ENCODE assay signal across 8 cellular contexts in genomic region chr13:100674848-100675659, GRCh38. TPM values are rescaled to one million over a fixed set of nuclear protein-coding genes. Genes with fewer than 3 reads are reported as not detected.
DNase-seq lines count a peak whose midpoint lies in the region; ATAC-seq and TF ChIP-seq lines count a peak whose summit lies in the region.

No MANE protein-coding gene starts in this region.

- H3K27me3 Mint-ChIP-seq in T-cell (no peaks in the 10 kb centered on the region), progenitor cell of endocrine pancreas (peaks cover 12% of the 10 kb centered on the region)

- H3K4me3 ChIP-seq in left ventricle myocardium inferior, result peak overlapping the region; percentile 93

- no peaks in the 10 kb centered on the region for H3K36me3 ChIP-seq in left ventricle myocardium inferior

- intact Hi-C loops in left ventricle myocardium inferior (cut with micrococcal nuclease), result no loop called here

- CTCF ChIA-PET in T-cell (lab: Charles Lee), result interaction anchor here in 1 of 2 donors (0.7 to 1.5 kb wide), 4 partner anchors 11 to 1069 kb away, joined by 3 to 8 read pairs (median 6); partner anchors contain the start of gene CLYBL

- DNase-seq in GM13977 (ENCODE audit: low spot score) (peak; percentile 100), NCI-H1436 treated with DMSO at 0.1 percent for 48 hours (lab: John Stamatoyannopoulos, UW) (peak; percentile 81), T-cell (peak; percentile 97 to 100 (median 99)), amniotic stem cell (lab: John Stamatoyannopoulos, UW) (peak; percentile 95), left ventricle myocardium inferior (peak; percentile 100), progenitor cell of endocrine pancreas (ENCODE audit: low spot score, unreplicated experiment) (peak; percentile 100), ureter (ENCODE audit: low spot score) (peak; percentile 100)

- peaks cover 30% of the 10 kb centered on the region for H3K4me1 ChIP-seq in left ventricle myocardium inferior

- in situ Hi-C loops in GM13977 (cut with MboI; ENCODE audit: low pct_unique_long_range_greater_than_20kb, low sequenced_read_pairs, unreplicated experiment), result no loop called here

- ATAC-seq in HG02870 (IDR thresholded peaks at IDR 0.05; ENCODE audit: unreplicated experiment) (peak; percentile 93), T-cell (replicated peaks in 1 of 4) (peak; percentile 91 to 94 (median 92))

- H3K27ac Mint-ChIP-seq in T-cell (peak overlapping the region; percentile 78 to 79), progenitor cell of endocrine pancreas (peak overlapping the region; percentile 93)

- H3K36me3 Mint-ChIP-seq in T-cell (no peaks in the 10 kb centered on the region), progenitor cell of endocrine pancreas (ENCODE audit: insufficient read depth) (no peaks in the 10 kb centered on the region)

- POLR2A ChIA-PET in T-cell (lab: Charles Lee), result interaction anchor here (0.6 to 1.0 kb wide), 4 partner anchors 88 to 1382 kb away, joined by 3 to 5 read pairs (median 4); no protein-coding TSS in a partner anchor

- H3K27ac ChIP-seq in left ventricle myocardium inferior (replicated peaks), result peak overlapping the region; percentile 96

- H3K4me1 Mint-ChIP-seq in T-cell, result peaks cover 22 to 28% (median 27%) of the 10 kb centered on the region in 3 donors
- H3K4me1 Mint-ChIP-seq in progenitor cell of endocrine pancreas (ENCODE audit: low read depth), result peaks cover 23% of the 10 kb centered on the region

- H3K27me3 ChIP-seq in left ventricle myocardium inferior (ENCODE audit: low read depth), result no peaks in the 10 kb centered on the region

- no peaks in the 10 kb centered on the region for H3K9me3 ChIP-seq in left ventricle myocardium inferior (replicated peaks)

- TF ChIP-seq CTCF in GM13977 (IDR thresholded peaks at IDR 0.05; ENCODE audit: extremely low read depth, insufficient read depth, missing control alignments), result peak; percentile 60
- peak; percentile 44 for TF ChIP-seq CTCF in left ventricle myocardium inferior (IDR thresholded peaks at IDR 0.05; ENCODE audit: borderline replicate concordance)
- TF ChIP-seq CTCF in progenitor cell of endocrine pancreas (IDR thresholded peaks at IDR 0.05; ENCODE audit: unreplicated experiment), result peak; percentile 35

- H3K9me3 Mint-ChIP-seq in T-cell (no peaks in the 10 kb centered on the region), progenitor cell of endocrine pancreas (ENCODE audit: low read depth) (no peaks in the 10 kb centered on the region)

- H3K4me3 Mint-ChIP-seq in T-cell, result peak overlapping the region; percentile 90 to 92 (median 91)
- H3K4me3 Mint-ChIP-seq in progenitor cell of endocrine pancreas (ENCODE audit: low read depth), result peak overlapping the region; percentile 87

RNA-seq across cellular contexts. Expression of gene TMTC4, which starts 0.5 kb away (rescaled TPM):
- total RNA-seq in T-cell, result 10 to 100 TPM in 4 of 5 donors, 1 to 10 TPM in 1; 7.0 to 52.2 (median 27.7) TPM
- total RNA-seq in left ventricle myocardium inferior, result 6.2 TPM
- total RNA-seq in progenitor cell of endocrine pancreas, result 52.6 and 52.7 TPM in 2 replicates
- 17.8 TPM for total RNA-seq in ureter

Comparison
In these comparisons a context has a peak if more than half of its experiments do, and no peak if none do; other contexts are left out.
1. Peak in every context shown above with its lines: DNase-seq, ATAC-seq, H3K4me3 ChIP-seq and H3K27ac ChIP-seq.